8 cellular contexts compared by ENCODE assay signal in genomic region chr19:4867534-4868285, GRCh38. TPM values are rescaled to one million over a fixed set of nuclear protein-coding genes. Genes with fewer than 3 reads are reported as not detected.
DNase-seq lines count a peak whose midpoint lies in the region; ATAC-seq and TF ChIP-seq lines count a peak whose summit lies in the region.

Gene PLIN3 (minus strand): TSS chr19:4867667. CDS start chr19:4861394, 6,273 bp downstream.

- peak within 1 kb of the TSS; percentile 85 for H3K4me3 Mint-ChIP-seq in activated T-helper 1 cell treated with anti-CD3 and anti-CD28 coated beads, Interleukin-12 subunit alpha, Interleukin-12 subunit beta, Interleukin-2, Interleukin-4 antibody, amounts not matched to agents 30 ng/mL and 10 ng/mL and 1 ng/mL, durations not matched to agents 14 hours and 24 hours and 36 hours
- H3K4me3 Mint-ChIP-seq in naive thymus-derived CD4-positive, alpha-beta T cell, result peak within 1 kb of the TSS; percentile 76 to 88 (median 84)
- peak within 1 kb of the TSS; percentile 74 for H3K4me3 Mint-ChIP-seq in stimulated activated effector memory CD8-positive, alpha-beta T cell treated with anti-CD3 and anti-CD28 coated beads, Interleukin-12 subunit alpha, Interleukin-12 subunit beta, amount 100 ng/mL, for 72 hours

- DNase-seq in BE2C (peak; percentile 94), RPMI8226 (peak; percentile 94), fibroblast of gingiva (ENCODE audit: low read depth) (peak; percentile 96)
- DNase-seq in activated T-helper 1 cell treated with anti-CD3 and anti-CD28 coated beads, Interleukin-12 subunit alpha, Interleukin-12 subunit beta, Interleukin-2, Interleukin-4 antibody, amounts not matched to agents 30 ng/mL and 10 ng/mL and 1 ng/mL, durations not matched to agents 14 hours and 24 hours and 36 hours (ENCODE audit: low spot score), result peak; percentile 86
- peak; percentile 61 to 96 (median 79) for DNase-seq in naive thymus-derived CD4-positive, alpha-beta T cell
- DNase-seq in stimulated activated effector memory CD8-positive, alpha-beta T cell treated with anti-CD3 and anti-CD28 coated beads, Interleukin-12 subunit alpha, Interleukin-12 subunit beta, amount 100 ng/mL, for 72 hours (ENCODE audit: low spot score in 2 of 2), result peak; percentile 94 to 97

- H3K27me3 Mint-ChIP-seq in activated T-helper 1 cell treated with anti-CD3 and anti-CD28 coated beads, Interleukin-12 subunit alpha, Interleukin-12 subunit beta, Interleukin-2, Interleukin-4 antibody, amounts not matched to agents 30 ng/mL and 10 ng/mL and 1 ng/mL, durations not matched to agents 14 hours and 24 hours and 36 hours (ENCODE audit: insufficient read depth), result peaks cover 6% of the 10 kb centered on the region
- H3K27me3 Mint-ChIP-seq in naive thymus-derived CD4-positive, alpha-beta T cell, result no peaks in the 10 kb centered on the region

- POLR2A ChIA-PET in naive thymus-derived CD4-positive, alpha-beta T cell (lab: Charles Lee), result interaction anchor here (0.5 to 3.1 kb wide), 8 partner anchors 9 to 101 kb away, joined by 3 to 14 read pairs (median 4); partner anchors contain the start of genes FEM1A and KDM4B

- H3K4me1 Mint-ChIP-seq in activated T-helper 1 cell treated with anti-CD3 and anti-CD28 coated beads, Interleukin-12 subunit alpha, Interleukin-12 subunit beta, Interleukin-2, Interleukin-4 antibody, amounts not matched to agents 30 ng/mL and 10 ng/mL and 1 ng/mL, durations not matched to agents 14 hours and 24 hours and 36 hours (ENCODE audit: low read depth), result peaks cover 31% of the 10 kb centered on the region
- H3K4me1 Mint-ChIP-seq in naive thymus-derived CD4-positive, alpha-beta T cell, result peaks cover 5 to 25% (median 10%) of the 10 kb centered on the region in 7 donors
- peaks cover 35% of the 10 kb centered on the region for H3K4me1 Mint-ChIP-seq in stimulated activated effector memory CD8-positive, alpha-beta T cell treated with anti-CD3 and anti-CD28 coated beads, Interleukin-12 subunit alpha, Interleukin-12 subunit beta, amount 100 ng/mL, for 72 hours

- TF ChIP-seq CTCF in BE2C (IDR thresholded peaks at IDR 0.05; ENCODE audit: low read depth, low read length), result no peak

- no peaks in the 10 kb centered on the region for H3K4me1 ChIP-seq in BE2C
- H3K4me1 ChIP-seq in naive thymus-derived CD4-positive, alpha-beta T cell (ENCODE audit: control insufficient read depth in 2 of 2, insufficient read depth in 2 of 2, low read length in 2 of 2), result peaks cover 4 to 6% of the 10 kb centered on the region in 2 donors

- intact Hi-C loops in activated T-helper 1 cell treated with anti-CD3 and anti-CD28 coated beads, Interleukin-12 subunit alpha, Interleukin-12 subunit beta, Interleukin-2, Interleukin-4 antibody, amounts not matched to agents 30 ng/mL and 10 ng/mL and 1 ng/mL, durations not matched to agents 14 hours and 24 hours and 36 hours (cut with micrococcal nuclease), result loop anchor here (1.0 to 5.0 kb wide), 8 partner anchors 37 to 197 kb away; partner anchors contain the start of genes FEM1A, MYDGF and TICAM1
- intact Hi-C loops in naive thymus-derived CD4-positive, alpha-beta T cell (cut with micrococcal nuclease), result loop anchor here (1.0 to 5.0 kb wide), 5 partner anchors 44 to 145 kb away; partner anchors contain the start of genes DPP9 (in 1 of the 2) and KDM4B (in 1 of the 2)

- H3K4me3 ChIP-seq in BE2C (ENCODE audit: low read depth, low read length), result peak within 1 kb of the TSS; percentile 65
- H3K4me3 ChIP-seq in naive thymus-derived CD4-positive, alpha-beta T cell (ENCODE audit: low read length), result peak within 1 kb of the TSS; percentile 76

- H3K36me3 Mint-ChIP-seq in activated T-helper 1 cell treated with anti-CD3 and anti-CD28 coated beads, Interleukin-12 subunit alpha, Interleukin-12 subunit beta, Interleukin-2, Interleukin-4 antibody, amounts not matched to agents 30 ng/mL and 10 ng/mL and 1 ng/mL, durations not matched to agents 14 hours and 24 hours and 36 hours (ENCODE audit: low read depth), result no peaks in the 10 kb centered on the region
- no peaks in the 10 kb centered on the region for H3K36me3 Mint-ChIP-seq in naive thymus-derived CD4-positive, alpha-beta T cell
- H3K36me3 Mint-ChIP-seq in stimulated activated effector memory CD8-positive, alpha-beta T cell treated with anti-CD3 and anti-CD28 coated beads, Interleukin-12 subunit alpha, Interleukin-12 subunit beta, amount 100 ng/mL, for 72 hours, result no peaks in the 10 kb centered on the region

- peak; percentile 75 for ATAC-seq in GM19025 (IDR thresholded peaks at IDR 0.05; ENCODE audit: low read depth, unreplicated experiment)
- peak; percentile 60 for ATAC-seq in HG03457 (IDR thresholded peaks at IDR 0.05; ENCODE audit: unreplicated experiment)
- peak; percentile 96 for ATAC-seq in naive thymus-derived CD4-positive, alpha-beta T cell
- ATAC-seq in stimulated activated effector memory CD8-positive, alpha-beta T cell treated with anti-CD3 and anti-CD28 coated beads, Interleukin-12 subunit alpha, Interleukin-12 subunit beta, amount 100 ng/mL, for 72 hours, result peak; percentile 90

- peak within 1 kb of the TSS; percentile 70 for H3K27ac ChIP-seq in naive thymus-derived CD4-positive, alpha-beta T cell (ENCODE audit: low read depth, low read length)

- CTCF ChIA-PET in naive thymus-derived CD4-positive, alpha-beta T cell (lab: Charles Lee), result interaction anchor here (0.6 to 1.4 kb wide), 5 partner anchors 16 to 164 kb away, joined by 3 to 6 read pairs (median 4); no protein-coding TSS in a partner anchor

- no peaks in the 10 kb centered on the region for H3K27me3 ChIP-seq in BE2C
- H3K27me3 ChIP-seq in naive thymus-derived CD4-positive, alpha-beta T cell (ENCODE audit: control insufficient read depth in 2 of 2, insufficient read depth in 2 of 2, low read length in 2 of 2), result no peaks in the 10 kb centered on the region

- H3K9me3 ChIP-seq in BE2C, result no peaks in the 10 kb centered on the region
- H3K9me3 ChIP-seq in naive thymus-derived CD4-positive, alpha-beta T cell (ENCODE audit: control insufficient read depth in 2 of 3, low read length in 3 of 3), result no peaks in the 10 kb centered on the region

- H3K9me3 Mint-ChIP-seq in activated T-helper 1 cell treated with anti-CD3 and anti-CD28 coated beads, Interleukin-12 subunit alpha, Interleukin-12 subunit beta, Interleukin-2, Interleukin-4 antibody, amounts not matched to agents 30 ng/mL and 10 ng/mL and 1 ng/mL, durations not matched to agents 14 hours and 24 hours and 36 hours, result no peaks in the 10 kb centered on the region
- no peaks in the 10 kb centered on the region for H3K9me3 Mint-ChIP-seq in naive thymus-derived CD4-positive, alpha-beta T cell
- no peaks in the 10 kb centered on the region for H3K9me3 Mint-ChIP-seq in stimulated activated effector memory CD8-positive, alpha-beta T cell treated with anti-CD3 and anti-CD28 coated beads, Interleukin-12 subunit alpha, Interleukin-12 subunit beta, amount 100 ng/mL, for 72 hours

- H3K27ac Mint-ChIP-seq in activated T-helper 1 cell treated with anti-CD3 and anti-CD28 coated beads, Interleukin-12 subunit alpha, Interleukin-12 subunit beta, Interleukin-2, Interleukin-4 antibody, amounts not matched to agents 30 ng/mL and 10 ng/mL and 1 ng/mL, durations not matched to agents 14 hours and 24 hours and 36 hours, result peak within 1 kb of the TSS; percentile 55
- peak within 1 kb of the TSS; percentile 68 to 86 (median 75) for H3K27ac Mint-ChIP-seq in naive thymus-derived CD4-positive, alpha-beta T cell
- H3K27ac Mint-ChIP-seq in stimulated activated effector memory CD8-positive, alpha-beta T cell treated with anti-CD3 and anti-CD28 coated beads, Interleukin-12 subunit alpha, Interleukin-12 subunit beta, amount 100 ng/mL, for 72 hours, result peak within 1 kb of the TSS; percentile 77

- H3K36me3 ChIP-seq in BE2C, result no peaks in the 10 kb centered on the region
- no peaks in the 10 kb centered on the region for H3K36me3 ChIP-seq in naive thymus-derived CD4-positive, alpha-beta T cell (ENCODE audit: control insufficient read depth in 2 of 3, insufficient read depth in 3 of 3, low read length in 3 of 3)

RNA-seq across cellular contexts. Expression of gene PLIN3, which starts in this region (rescaled TPM):
- polyA plus RNA-seq in BE2C (2012; ENCODE audit: insufficient read depth, insufficient read length, low read depth), result 9.2 TPM
- 33.1 and 33.2 TPM in 2 replicates for total RNA-seq in activated T-helper 1 cell treated with anti-CD3 and anti-CD28 coated beads, Interleukin-12 subunit alpha, Interleukin-12 subunit beta, Interleukin-2, Interleukin-4 antibody, amounts not matched to agents 30 ng/mL and 10 ng/mL and 1 ng/mL, durations not matched to agents 14 hours and 24 hours and 36 hours
- total RNA-seq in naive thymus-derived CD4-positive, alpha-beta T cell, result 10 to 100 TPM; 12.8 to 38.2 (median 32.0) TPM
- 10 to 100 TPM; 22.1 to 33.1 TPM for polyA plus RNA-seq in naive thymus-derived CD4-positive, alpha-beta T cell

Comparison
In these comparisons a context has a peak if more than half of its experiments do, and no peak if none do; other contexts are left out.
1. Peak in every context shown above with its lines: DNase-seq, ATAC-seq, H3K4me3 ChIP-seq and H3K27ac ChIP-seq.